8 cellular contexts compared by ENCODE assay signal in genomic region chr18:35267161-35267651, GRCh38. TPM values are rescaled to one million over a fixed set of nuclear protein-coding genes. Genes with fewer than 3 reads are reported as not detected.
DNase-seq lines count a peak whose midpoint lies in the region; ATAC-seq and TF ChIP-seq lines count a peak whose summit lies in the region.

No MANE protein-coding gene starts in this region.

- H3K27me3 Mint-ChIP-seq in activated CD4-positive, alpha-beta T cell treated with anti-CD3 and anti-CD28 coated beads for 36 hours: no peaks in the 10 kb centered on the region

- peaks cover 35% of the 10 kb centered on the region for H3K36me3 Mint-ChIP-seq in activated CD4-positive, alpha-beta T cell treated with anti-CD3 and anti-CD28 coated beads for 36 hours (ENCODE audit: low read depth)

- H3K36me3 ChIP-seq in hepatocyte (replicated peaks; ENCODE audit: insufficient read depth, low read depth): no peaks in the 10 kb centered on the region

- POLR2A ChIA-PET in activated CD4-positive, alpha-beta T cell treated with anti-CD3 and anti-CD28 coated beads for 36 hours (lab: Charles Lee): interaction anchor here (0.6 to 1.3 kb wide), 3 partner anchors 10 to 27 kb away, joined by 4 to 5 read pairs (median 4); partner anchors contain the start of genes ZNF397 and ZSCAN30

- H3K4me1 Mint-ChIP-seq in activated CD4-positive, alpha-beta T cell treated with anti-CD3 and anti-CD28 coated beads for 36 hours: peaks cover 21% of the 10 kb centered on the region

- H3K9me3 ChIP-seq in hepatocyte (ENCODE audit: low read depth): no peaks in the 10 kb centered on the region

- DNase-seq in activated CD4-positive, alpha-beta T cell treated with anti-CD3 and anti-CD28 coated beads for 36 hours: peak; percentile 76
- peak; percentile 62 for DNase-seq in cerebellar cortex (ENCODE audit: low spot score)
- DNase-seq in left lobe of liver (ENCODE audit: low spot score): no peak
- DNase-seq in stimulated activated CD4-positive, alpha-beta T cell treated with anti-CD3 and anti-CD28 coated beads, TNF-alpha, amount 100 ng/mL, for 4 hours (ENCODE audit: low read depth in 3 of 3): peak; percentile 43 to 59 (median 57)
- no peak for DNase-seq in SIG-M5 (lab: John Stamatoyannopoulos, UW)
- DNase-seq in hepatocyte (ENCODE audit: low spot score): no peak

- H3K4me3 ChIP-seq in hepatocyte: no peak overlapping the region

- no peak overlapping the region for H3K27ac ChIP-seq in hepatocyte

- CTCF ChIA-PET in activated CD4-positive, alpha-beta T cell treated with anti-CD3 and anti-CD28 coated beads for 36 hours (lab: Charles Lee): interaction anchor here (0.7 to 2.0 kb wide), 3 partner anchors 16 to 23 kb away, joined by 3 to 9 read pairs (median 3); no protein-coding TSS in a partner anchor

- no peaks in the 10 kb centered on the region for H3K4me1 ChIP-seq in hepatocyte (ENCODE audit: insufficient read depth)

- intact Hi-C loops in activated CD4-positive, alpha-beta T cell treated with anti-CD3 and anti-CD28 coated beads for 36 hours (cut with DNase I, micrococcal nuclease): loop anchor here (1.0 to 2.0 kb wide), 5 partner anchors 22 to 77 kb away; partner anchors contain the start of genes ZNF397 (in 2 of the 2), ZNF24 (in 1 of the 2) and ZSCAN30 (in 1 of the 2)

- peak overlapping the region; percentile 91 for H3K27ac Mint-ChIP-seq in activated CD4-positive, alpha-beta T cell treated with anti-CD3 and anti-CD28 coated beads for 36 hours

- ATAC-seq in GM18870 (IDR thresholded peaks at IDR 0.05; ENCODE audit: unreplicated experiment) (peak; percentile 48), HG03460 (IDR thresholded peaks at IDR 0.05; ENCODE audit: unreplicated experiment) (peak; percentile 70), left lobe of liver (peak; percentile 83)
- peak; percentile 82 for ATAC-seq in activated CD4-positive, alpha-beta T cell treated with anti-CD3 and anti-CD28 coated beads for 36 hours

- peaks cover 13% of the 10 kb centered on the region for H3K9me3 Mint-ChIP-seq in activated CD4-positive, alpha-beta T cell treated with anti-CD3 and anti-CD28 coated beads for 36 hours (ENCODE audit: low read depth)

- H3K27me3 ChIP-seq in hepatocyte: no peaks in the 10 kb centered on the region

- no peaks in the 10 kb centered on the region for H3K79me2 ChIP-seq in hepatocyte

- no peaks in the 10 kb centered on the region for H4K20me1 ChIP-seq in hepatocyte (ENCODE audit: insufficient read depth, poor library complexity, severe bottlenecking)

- H3K4me3 Mint-ChIP-seq in activated CD4-positive, alpha-beta T cell treated with anti-CD3 and anti-CD28 coated beads for 36 hours: peak overlapping the region; percentile 80

- H2AFZ ChIP-seq in hepatocyte: no peak overlapping the region

- no peak for TF ChIP-seq CTCF in hepatocyte (IDR thresholded peaks at IDR 0.05; ENCODE audit: poor library complexity)

- WGBS in hepatocyte (ENCODE audit: low lambda C conversion rate, missing lambda C conversion rate): 98% methylated on average over 32 of the region's 48 CpGs

- H3K9me2 ChIP-seq in hepatocyte (replicated peaks; ENCODE audit: insufficient read depth): no peaks in the 10 kb centered on the region

- H3K4me2 ChIP-seq in hepatocyte: no peak overlapping the region

RNA-seq across cellular contexts. Expression of gene ZSCAN30, which starts 22.8 kb away (rescaled TPM):
- 10 to 100 TPM; 24.2 to 25.4 TPM for total RNA-seq in activated CD4-positive, alpha-beta T cell treated with anti-CD3 and anti-CD28 coated beads for 36 hours
- 5.5 TPM for total RNA-seq in left lobe of liver
- 10.6 and 21.5 TPM in 2 replicates for total RNA-seq in hepatocyte
- polyA plus RNA-seq in hepatocyte: 8.7 and 9.3 TPM in 2 replicates

RNA-seq across cellular contexts. Expression of gene ZNF397, which starts 26.4 kb away (rescaled TPM):
- total RNA-seq in activated CD4-positive, alpha-beta T cell treated with anti-CD3 and anti-CD28 coated beads for 36 hours: 10 to 100 TPM; 21.3 to 21.9 TPM
- total RNA-seq in left lobe of liver: 11.9 TPM
- 13.8 and 22.0 TPM in 2 replicates for total RNA-seq in hepatocyte
- 5.2 and 5.4 TPM in 2 replicates for polyA plus RNA-seq in hepatocyte

Comparison
In these comparisons a context has a peak if more than half of its experiments do, and no peak if none do; other contexts are left out.
1. DNase-seq: peak in activated CD4-positive, alpha-beta T cell treated with anti-CD3 and anti-CD28 coated beads for 36 hours (single experiment), cerebellar cortex (single experiment) and stimulated activated CD4-positive, alpha-beta T cell treated with anti-CD3 and anti-CD28 coated beads, TNF-alpha, amount 100 ng/mL, for 4 hours (3 of 3); none in left lobe of liver (single experiment), SIG-M5 (single experiment) and hepatocyte (single experiment).
2. Peak in every context shown above with its lines, with median percentiles within 50 percentile points of each other: ATAC-seq.